Comparison of ENCODE assay signal across 13 cellular contexts in genomic region chr14:39827901-39828655, GRCh38.
DNase-seq lines count a peak whose midpoint lies in the region; ATAC-seq, FAIRE-seq and TF ChIP-seq lines count a peak whose summit lies in the region.
"Had no signal": no experiment of that assay in that cellular context is flagged by ENCODE, and none has a peak within 500 bp of the region (broad histone marks: within the 10 kb centered on the region; RNA-seq: fewer than 3 reads in every experiment).

No MANE protein-coding gene starts in this region.

- TF ChIP-seq POLR2A in GM12891 (IDR thresholded peaks at IDR 0.05; ENCODE audit: low read depth, low read length) = no peak
- no peak for TF ChIP-seq POLR2A in prostate gland (IDR thresholded peaks at IDR 0.05)

- H3K4me3 ChIP-seq in prostate gland (no peak overlapping the region), GM23248 (no peak overlapping the region)

- no peaks in the 10 kb centered on the region for H4K20me1 ChIP-seq in GM23248 (ENCODE audit: insufficient read depth)

- H3K9me3 ChIP-seq in prostate gland (no peaks in the 10 kb centered on the region), GM23248 (ENCODE audit: low read depth) (no peaks in the 10 kb centered on the region)

- H3K79me2 ChIP-seq in GM23248 (ENCODE audit: insufficient read depth) = no peaks in the 10 kb centered on the region

- 89% methylated on average over 2 of the region's 2 CpGs for WGBS in prostate gland
- WGBS in GM23248 (ENCODE audit: low coverage in 1 of 2, low lambda C conversion rate in 2 of 2, missing lambda C conversion rate in 2 of 2), 2 experiments = 2 to 4% methylated on average over 2 of the region's 2 CpGs

- peak; percentile 18 for DNase-seq in GM12891 (ENCODE audit: insufficient read length, low spot score)
- no peak for DNase-seq in RPMI8226
- DNase-seq in prostate gland (ENCODE audit: low spot score) = no peak
- no peak for DNase-seq in DMS 273 treated with DMSO at 0.1 percent for 48 hours (lab: John Stamatoyannopoulos, UW)
- DNase-seq in GM23248 = no peak
- DNase-seq: amygdala; effector CD8-positive, alpha-beta T cell; left ventricle myocardium superior; occipital lobe; T-helper 1 cell had no signal

- no peak overlapping the region for H3K27ac ChIP-seq in prostate gland
- no peak overlapping the region for H3K27ac ChIP-seq in GM23248

- intact Hi-C loops in prostate gland (cut with DNase I) = no loop called here

- H3F3A ChIP-seq in GM23248 (ENCODE audit: insufficient read depth) = no peaks in the 10 kb centered on the region

- H3K36me3 ChIP-seq in prostate gland = no peaks in the 10 kb centered on the region
- no peaks in the 10 kb centered on the region for H3K36me3 ChIP-seq in GM23248 (ENCODE audit: low read depth)

- TF ChIP-seq CTCF in prostate gland (IDR thresholded peaks at IDR 0.05) = no peak

- peak; percentile 63 for FAIRE-seq in GM12891 (lab: Jason Lieb, UNC)

- H3K4me1 ChIP-seq in prostate gland (replicated peaks) = no peaks in the 10 kb centered on the region
- H3K4me1 ChIP-seq in GM23248 (ENCODE audit: insufficient read depth) = no peaks in the 10 kb centered on the region

- in situ Hi-C loops in GM23248 (cut with MboI) = no loop called here

- H3K9me2 ChIP-seq in GM23248 (ENCODE audit: insufficient read depth) = no peaks in the 10 kb centered on the region

- no peak overlapping the region for H2AFZ ChIP-seq in GM23248

- peak; percentile 85 for ATAC-seq in GM19328 (IDR thresholded peaks at IDR 0.05; ENCODE audit: unreplicated experiment)
- peak; percentile 97 for ATAC-seq in HG02623 (IDR thresholded peaks at IDR 0.05; ENCODE audit: unreplicated experiment)
- ATAC-seq in HG03342 (IDR thresholded peaks at IDR 0.05; ENCODE audit: unreplicated experiment) = peak; percentile 97
- ATAC-seq: left ventricle myocardium superior had no signal

- H3K4me2 ChIP-seq in GM23248 (ENCODE audit: unreplicated experiment) = no peak overlapping the region

- no peak overlapping the region for H3K9ac ChIP-seq in GM23248

- H3K27me3 ChIP-seq in prostate gland (replicated peaks; ENCODE audit: insufficient read depth) (no peaks in the 10 kb centered on the region), GM23248 (replicated peaks; ENCODE audit: insufficient read depth) (no peaks in the 10 kb centered on the region)

TF ChIP-seq in GM12891, 5 proteins besides CTCF, POLR2A, EP300 and RAD21:
- TF ChIP-seq TAF1 (IDR thresholded peaks at IDR 0.05; ENCODE audit: low read depth, low read length) (no peak), SPI1 (IDR thresholded peaks at IDR 0.05; ENCODE audit: low read depth, low read length) (no peak), POU2F2 (IDR thresholded peaks at IDR 0.05; ENCODE audit: low read depth, low read length) (0 out of 2 replicates have a peak, but pooled peaks have one; percentile 39)
